ENCODE assay signal across 8 cellular contexts in genomic region chr1:109910123-109910962, GRCh38. TPM values are rescaled to one million over a fixed set of nuclear protein-coding genes. Genes with fewer than 3 reads are reported as not detected.
DNase-seq lines count a peak whose midpoint lies in the region; ATAC-seq and TF ChIP-seq lines count a peak whose summit lies in the region.

TSS of gene CSF1 (plus strand) at chr1:109910849. CDS start at chr1:109911024, 175 bp downstream.

- H3K27ac Mint-ChIP-seq in activated CD8-positive, alpha-beta T cell treated with anti-CD3 and anti-CD28 coated beads for 36 hours: peak within 1 kb of the TSS; percentile 95

- H3K27me3 ChIP-seq in dorsolateral prefrontal cortex: peaks cover 0 to 4% (median 0%) of the 10 kb centered on the region in 45 donors
- no peaks in the 10 kb centered on the region for H3K27me3 ChIP-seq in liver (ENCODE audit: control insufficient read depth in 4 of 4, insufficient read depth in 4 of 4, low read length in 3 of 4)

- peaks cover 0 to 10% (median 2%) of the 10 kb centered on the region in 4 donors for H3K36me3 ChIP-seq in liver (ENCODE audit: control insufficient read depth in 4 of 4, insufficient read depth in 3 of 4, low read depth in 1 of 4, low read length in 3 of 4)

- intact Hi-C loops in activated CD8-positive, alpha-beta T cell treated with anti-CD3 and anti-CD28 coated beads for 36 hours (cut with micrococcal nuclease): loop anchor here (5.0 kb wide), 1 partner anchor 133 kb away; no protein-coding TSS in a partner anchor
- intact Hi-C loops in dorsolateral prefrontal cortex (cut with DNase I): loop anchor here (2.0 to 10.0 kb wide), 7 partner anchors 33 to 133 kb away; partner anchors contain the start of gene AHCYL1 (in 2 of the 2)

- peaks cover 32% of the 10 kb centered on the region for H3K36me3 Mint-ChIP-seq in activated CD8-positive, alpha-beta T cell treated with anti-CD3 and anti-CD28 coated beads for 36 hours (ENCODE audit: low read depth)

- H3K4me1 ChIP-seq in liver (ENCODE audit: control insufficient read depth in 4 of 4, insufficient read depth in 4 of 4, low read length in 3 of 4): peaks cover 4 to 44% (median 21%) of the 10 kb centered on the region in 4 donors

- DNase-seq in GM13977 (ENCODE audit: low spot score) (peak; percentile 83), NCI-H146 (lab: John Stamatoyannopoulos, UW) (peak; percentile 53), dorsolateral prefrontal cortex (peak; percentile 38 to 86 (median 82)), KG1 (lab: John Stamatoyannopoulos, UW) (no peak)
- DNase-seq in activated CD8-positive, alpha-beta T cell treated with anti-CD3 and anti-CD28 coated beads for 36 hours: peak; percentile 78
- DNase-seq in stimulated activated CD4-positive, alpha-beta T cell treated with anti-CD3 and anti-CD28 coated beads, Interleukin-2, amount 100 ng/mL, for 48 hours: peak; percentile 55 to 59

- peak in 1 of 2 donors; percentile 8 for TF ChIP-seq RAD21 in liver (IDR thresholded peaks at IDR 0.05)

- H3K4me3 Mint-ChIP-seq in activated CD8-positive, alpha-beta T cell treated with anti-CD3 and anti-CD28 coated beads for 36 hours: peak within 1 kb of the TSS; percentile 90

- ATAC-seq in activated CD8-positive, alpha-beta T cell treated with anti-CD3 and anti-CD28 coated beads for 36 hours: peak; percentile 41
- ATAC-seq in HG02852 (IDR thresholded peaks at IDR 0.05; ENCODE audit: unreplicated experiment): no peak

- in situ Hi-C loops in GM13977 (cut with MboI; ENCODE audit: low pct_unique_long_range_greater_than_20kb, low sequenced_read_pairs, unreplicated experiment): no loop called here

- POLR2A ChIA-PET in activated CD8-positive, alpha-beta T cell treated with anti-CD3 and anti-CD28 coated beads for 36 hours (lab: Charles Lee): interaction anchor here (1.0 to 1.5 kb wide), 6 partner anchors 10 to 120 kb away, joined by 3 to 5 read pairs (median 3); no protein-coding TSS in a partner anchor

- H3K4me3 ChIP-seq in dorsolateral prefrontal cortex (peak within 1 kb of the TSS; percentile 53 to 91 (median 80)), liver (ENCODE audit: low read depth in 1 of 3, low read length in 3 of 3) (peak within 1 kb of the TSS; percentile 68 to 81 (median 79))

- TF ChIP-seq CTCF in GM13977 (IDR thresholded peaks at IDR 0.05; ENCODE audit: extremely low read depth, insufficient read depth, missing control alignments) (no peak), dorsolateral prefrontal cortex (IDR thresholded peaks at IDR 0.05 in 54 of 56, conservative IDR thresholded peaks at IDR 0.05 in 2 of 56; ENCODE audit: low read depth in 1 of 56, partially characterized antibody in 56 of 56) (peak in 9 of 56 donors; percentile 5 to 34 (median 12)), liver (IDR thresholded peaks at IDR 0.05; ENCODE audit: low read depth, low read length, missing input control) (no peak)
- no peak for TF ChIP-seq CTCF in activated CD8-positive, alpha-beta T cell treated with anti-CD3 and anti-CD28 coated beads for 36 hours (IDR thresholded peaks at IDR 0.05)

- H3K27ac ChIP-seq in dorsolateral prefrontal cortex (peak within 1 kb of the TSS in 57 of 59 donors; percentile 11 to 95 (median 86)), liver (ENCODE audit: low read depth in 1 of 2, low read length in 2 of 2) (peak within 1 kb of the TSS; percentile 49 to 52)

- CTCF ChIA-PET in activated CD8-positive, alpha-beta T cell treated with anti-CD3 and anti-CD28 coated beads for 36 hours (lab: Charles Lee): interaction anchor here (1.0 to 1.9 kb wide), 3 partner anchors 88 to 270 kb away, joined by 3 to 9 read pairs (median 6); no protein-coding TSS in a partner anchor

- WGBS in liver: 4% methylated on average over 45 of the region's 45 CpGs

- peaks cover 70% of the 10 kb centered on the region for H3K4me1 Mint-ChIP-seq in activated CD8-positive, alpha-beta T cell treated with anti-CD3 and anti-CD28 coated beads for 36 hours (ENCODE audit: low read depth)

- no peaks in the 10 kb centered on the region for H3K27me3 Mint-ChIP-seq in activated CD8-positive, alpha-beta T cell treated with anti-CD3 and anti-CD28 coated beads for 36 hours

- H3K9me3 ChIP-seq in liver (ENCODE audit: control insufficient read depth in 4 of 4, low read length in 3 of 4): no peaks in the 10 kb centered on the region

- peak within 1 kb of the TSS; percentile 31 to 64 for H3K9ac ChIP-seq in liver (ENCODE audit: low read depth in 1 of 2, low read length in 2 of 2)

- H3K9me3 Mint-ChIP-seq in activated CD8-positive, alpha-beta T cell treated with anti-CD3 and anti-CD28 coated beads for 36 hours: peaks cover 5% of the 10 kb centered on the region

TF ChIP-seq in liver, 16 proteins besides CTCF, POLR2A, EP300 and RAD21:
- TF ChIP-seq ATF3 (IDR thresholded peaks at IDR 0.05) (no peak), GABPA (IDR thresholded peaks at IDR 0.05 in 1 of 2, conservative IDR thresholded peaks at IDR 0.05 in 1 of 2) (no peak), HNF4G (IDR thresholded peaks at IDR 0.05) (no peak), MAX (IDR thresholded peaks at IDR 0.05) (no peak), HNF4A (conservative IDR thresholded peaks at IDR 0.05) (peak in 1 of 2 donors; percentile 18), NR2F2 (IDR thresholded peaks at IDR 0.05) (no peak), SP1 (IDR thresholded peaks at IDR 0.05) (peak; percentile 17), EGR1 (IDR thresholded peaks at IDR 0.05; ENCODE audit: low read depth in 2 of 2) (no peak), FOXA1 (IDR thresholded peaks at IDR 0.05) (no peak), YY1 (IDR thresholded peaks at IDR 0.05) (peak; percentile 32), ZBTB33 (IDR thresholded peaks at IDR 0.05) (no peak), TAF1 (conservative IDR thresholded peaks at IDR 0.05) (no peak), FOXA2 (IDR thresholded peaks at IDR 0.05) (no peak), RXRA (IDR thresholded peaks at IDR 0.05) (peak in 1 of 2 donors; percentile 30), REST (IDR thresholded peaks at IDR 0.05) (no peak), JUND (IDR thresholded peaks at IDR 0.05) (no peak)
TF ChIP-seq in liver: peak in this region for 4.

RNA-seq across cellular contexts. Expression of gene CSF1, which starts in this region (rescaled TPM):
- 10 to 100 TPM; 28.3 to 33.3 TPM for total RNA-seq in activated CD8-positive, alpha-beta T cell treated with anti-CD3 and anti-CD28 coated beads for 36 hours
- total RNA-seq in dorsolateral prefrontal cortex (10 to 100 TPM in 117 of 120 experiments, 1 to 10 TPM in 3; 8.9 to 51.5 (median 20.8) TPM), liver (10 to 100 TPM in 1 of 2 donors, 1 to 10 TPM in 1; 6.3 to 15.2 TPM)
- polyA plus RNA-seq in liver: 10 to 100 TPM; 11.0 to 11.7 TPM
